In genomic region chr11:22976146-22976545, GRCh38 we compare ENCODE assay signal across 10 cellular contexts.
DNase-seq lines count a peak whose midpoint lies in the region; ATAC-seq and TF ChIP-seq lines count a peak whose summit lies in the region.
"Had no signal": no experiment of that assay in that cellular context is flagged by ENCODE, and none has a peak within 500 bp of the region (broad histone marks: within the 10 kb centered on the region; RNA-seq: fewer than 3 reads in every experiment).

No MANE protein-coding gene starts in this region.

- no peaks in the 10 kb centered on the region for H3K36me3 ChIP-seq in tibial artery

- ATAC-seq in natural killer cell treated with Interleukin-12 subunit alpha and Interleukin-12 subunit beta and Interleukin-15 and Interleukin-18, amount 100 ng/mL, for 72 hours: peak in 1 of 2 donors; percentile 53
- ATAC-seq in natural killer cell: no peak
- no peak for ATAC-seq in HG03280 (IDR thresholded peaks at IDR 0.05; ENCODE audit: unreplicated experiment)

- H3K9me3 Mint-ChIP-seq in natural killer cell treated with Interleukin-12 subunit alpha and Interleukin-12 subunit beta and Interleukin-15 and Interleukin-18, amount 100 ng/mL, for 72 hours: peaks cover 24% of the 10 kb centered on the region
- peaks cover 8 to 19% of the 10 kb centered on the region in 2 donors for H3K9me3 Mint-ChIP-seq in natural killer cell
- H3K9me3 Mint-ChIP-seq in T-helper 2 cell treated with Interferon-gamma antibody and Interleukin-4, amounts not matched to agents 5 μg/mL and 100 μg/mL, for 36 hours: peaks cover 10% of the 10 kb centered on the region

- peaks cover 0 to 3% of the 10 kb centered on the region in 2 donors for H3K4me1 Mint-ChIP-seq in natural killer cell treated with Interleukin-12 subunit alpha and Interleukin-12 subunit beta and Interleukin-15 and Interleukin-18, amount 100 ng/mL, for 72 hours (ENCODE audit: low read depth in 2 of 2)
- no peaks in the 10 kb centered on the region for H3K4me1 Mint-ChIP-seq in natural killer cell
- no peaks in the 10 kb centered on the region for H3K4me1 Mint-ChIP-seq in T-helper 2 cell treated with Interferon-gamma antibody and Interleukin-4, amounts not matched to agents 5 μg/mL and 100 μg/mL, for 36 hours (ENCODE audit: low read depth)
- H3K4me1 Mint-ChIP-seq: CD14-positive monocyte had no signal

- intact Hi-C loops in natural killer cell (cut with micrococcal nuclease): no loop called here
- intact Hi-C loops in tibial artery (cut with DNase I; ENCODE audit: low total_unique reads): no loop called here

- H3K4me3 ChIP-seq in tibial artery: no peak overlapping the region

- H3K4me1 ChIP-seq in tibial artery: peaks cover 0 to 34% (median 0%) of the 10 kb centered on the region in 4 donors

- H3K27me3 ChIP-seq in tibial artery: no peaks in the 10 kb centered on the region

- peak; percentile 63 for DNase-seq in natural killer cell treated with Interleukin-12 subunit alpha and Interleukin-12 subunit beta and Interleukin-15 and Interleukin-18, amount 100 ng/mL, for 72 hours (ENCODE audit: low spot score)
- DNase-seq in natural killer cell (no peak), RPMI7951 (ENCODE audit: low read depth) (peak; percentile 0), fibroblast of the conjunctiva (ENCODE audit: low read depth) (peak; percentile 47), tibial artery (peak; percentile 35 to 86), GOT3 (lab: John Stamatoyannopoulos, UW) (no peak)
- DNase-seq in T-helper 2 cell treated with Interferon-gamma antibody and Interleukin-4, amounts not matched to agents 5 μg/mL and 100 μg/mL, for 36 hours (ENCODE audit: low spot score): no peak
- DNase-seq: NCI-H1105 treated with DMSO at 0.1 percent for 48 hours had no signal

- no peak for TF ChIP-seq CTCF in natural killer cell (IDR thresholded peaks at IDR 0.05)
- peak; percentile 5 to 18 for TF ChIP-seq CTCF in tibial artery (IDR thresholded peaks at IDR 0.05)

- H3K36me3 Mint-ChIP-seq in natural killer cell treated with Interleukin-12 subunit alpha and Interleukin-12 subunit beta and Interleukin-15 and Interleukin-18, amount 100 ng/mL, for 72 hours: peaks cover 4% of the 10 kb centered on the region
- H3K36me3 Mint-ChIP-seq in natural killer cell: no peaks in the 10 kb centered on the region
- no peaks in the 10 kb centered on the region for H3K36me3 Mint-ChIP-seq in T-helper 2 cell treated with Interferon-gamma antibody and Interleukin-4, amounts not matched to agents 5 μg/mL and 100 μg/mL, for 36 hours (ENCODE audit: low read depth)
- H3K36me3 Mint-ChIP-seq: CD14-positive monocyte had no signal

- H3K27me3 Mint-ChIP-seq in natural killer cell treated with Interleukin-12 subunit alpha and Interleukin-12 subunit beta and Interleukin-15 and Interleukin-18, amount 100 ng/mL, for 72 hours: no peaks in the 10 kb centered on the region
- no peaks in the 10 kb centered on the region for H3K27me3 Mint-ChIP-seq in natural killer cell (ENCODE audit: low read depth in 2 of 2)
- no peaks in the 10 kb centered on the region for H3K27me3 Mint-ChIP-seq in T-helper 2 cell treated with Interferon-gamma antibody and Interleukin-4, amounts not matched to agents 5 μg/mL and 100 μg/mL, for 36 hours (ENCODE audit: low read depth)

- no peak overlapping the region for H3K4me3 Mint-ChIP-seq in natural killer cell treated with Interleukin-12 subunit alpha and Interleukin-12 subunit beta and Interleukin-15 and Interleukin-18, amount 100 ng/mL, for 72 hours
- no peak overlapping the region for H3K4me3 Mint-ChIP-seq in natural killer cell
- no peak overlapping the region for H3K4me3 Mint-ChIP-seq in T-helper 2 cell treated with Interferon-gamma antibody and Interleukin-4, amounts not matched to agents 5 μg/mL and 100 μg/mL, for 36 hours
- H3K4me3 Mint-ChIP-seq: CD14-positive monocyte had no signal

- H3K27ac ChIP-seq in tibial artery: peak overlapping the region in 1 of 2 donors; percentile 48

- H3K27ac Mint-ChIP-seq in natural killer cell treated with Interleukin-12 subunit alpha and Interleukin-12 subunit beta and Interleukin-15 and Interleukin-18, amount 100 ng/mL, for 72 hours: no peak overlapping the region
- no peak overlapping the region for H3K27ac Mint-ChIP-seq in natural killer cell
- H3K27ac Mint-ChIP-seq in T-helper 2 cell treated with Interferon-gamma antibody and Interleukin-4, amounts not matched to agents 5 μg/mL and 100 μg/mL, for 36 hours: no peak overlapping the region
- H3K27ac Mint-ChIP-seq: CD14-positive monocyte had no signal

- H3K9me3 ChIP-seq in tibial artery: no peaks in the 10 kb centered on the region

Comparison
In these comparisons a context has a peak if more than half of its experiments do, and no peak if none do; other contexts are left out.
1. DNase-seq: peak in natural killer cell treated with Interleukin-12 subunit alpha and Interleukin-12 subunit beta and Interleukin-15 and Interleukin-18, amount 100 ng/mL, for 72 hours (single experiment), RPMI7951 (single experiment), fibroblast of the conjunctiva (single experiment) and tibial artery (2 of 2); none in natural killer cell (single experiment), T-helper 2 cell treated with Interferon-gamma antibody and Interleukin-4, amounts not matched to agents 5 μg/mL and 100 μg/mL, for 36 hours (single experiment) and GOT3 (single experiment).